24 cellular contexts compared by ENCODE assay signal in genomic region chr3:151592287-151592686, GRCh38.
"Had no signal": no experiment of that assay in that cellular context is flagged by ENCODE, and none has a peak within 500 bp of the region (broad histone marks: within the 10 kb centered on the region; RNA-seq: fewer than 3 reads in every experiment).

No MANE protein-coding gene starts in this region.

- H3K4me3 ChIP-seq: adrenal gland, esophagus squamous epithelium, gastroesophageal sphincter, lower lobe of right lung, stomach, transverse colon, uterus had no signal

- H3K27me3 ChIP-seq: adrenal gland, esophagus squamous epithelium, gastroesophageal sphincter, stomach, transverse colon, uterus had no signal

- H3K4me1 ChIP-seq: adrenal gland, esophagus squamous epithelium, lower lobe of right lung, stomach, transverse colon, uterus had no signal

- DNase-seq: activated CD4-positive, alpha-beta T cell treated with anti-CD3 and anti-CD28 coated beads, Interleukin-2, amount 10 ng/mL, durations not matched to agents 24 days and 14 days; activated CD8-positive, alpha-beta T cell treated with anti-CD3 and anti-CD28 coated beads for 36 hours; activated gamma-delta T cell treated with Interleukin-2 at 50 U/mL for 16 hours; adrenal gland; central memory CD4-positive, alpha-beta T cell; esophagus squamous epithelium; head of caudate nucleus; hypothalamus; lower lobe of right lung; naive B cell; occipital lobe; small intestine; stimulated activated CD4-positive, alpha-beta T cell treated with anti-CD3 and anti-CD28 coated beads, Interleukin-2, amount 100 ng/mL, for 24 hours; stomach; T-helper 17 cell; transverse colon; uterus had no signal

- H3K9me3 ChIP-seq: adrenal gland, esophagus squamous epithelium, gastroesophageal sphincter, lower lobe of right lung, transverse colon, uterus had no signal

- FAIRE-seq: astrocyte had no signal

- H3K36me3 ChIP-seq: adrenal gland, esophagus squamous epithelium, gastroesophageal sphincter, lower lobe of right lung, stomach, transverse colon, uterus had no signal

- ATAC-seq: activated CD4-positive, CD25-positive, alpha-beta regulatory T cell treated with anti-CD3 and anti-CD28 coated beads, Interleukin-2, amount 50 U/mL, for 24 hours; activated CD8-positive, alpha-beta T cell treated with anti-CD3 and anti-CD28 coated beads for 36 hours; activated naive CD4-positive, alpha-beta T cell treated with anti-CD3 and anti-CD28 coated beads, Interleukin-2, amount 50 U/mL, for 72 hours; gastroesophageal sphincter; left lobe of liver; lower lobe of right lung; sciatic nerve; stimulated activated memory B cell treated with anti-CD40 and anti-IgM and Interleukin-4, amounts not matched to agents 10 μg/mL and 1 μg/mL and 100 μg/mL, for 72 hours; T-helper 17 cell had no signal

- H3K27ac ChIP-seq: adrenal gland, esophagus squamous epithelium, gastroesophageal sphincter, lower lobe of right lung, stomach, transverse colon, uterus had no signal
